ENCODE assay signal across 10 cellular contexts in the genomic region with DNA sequence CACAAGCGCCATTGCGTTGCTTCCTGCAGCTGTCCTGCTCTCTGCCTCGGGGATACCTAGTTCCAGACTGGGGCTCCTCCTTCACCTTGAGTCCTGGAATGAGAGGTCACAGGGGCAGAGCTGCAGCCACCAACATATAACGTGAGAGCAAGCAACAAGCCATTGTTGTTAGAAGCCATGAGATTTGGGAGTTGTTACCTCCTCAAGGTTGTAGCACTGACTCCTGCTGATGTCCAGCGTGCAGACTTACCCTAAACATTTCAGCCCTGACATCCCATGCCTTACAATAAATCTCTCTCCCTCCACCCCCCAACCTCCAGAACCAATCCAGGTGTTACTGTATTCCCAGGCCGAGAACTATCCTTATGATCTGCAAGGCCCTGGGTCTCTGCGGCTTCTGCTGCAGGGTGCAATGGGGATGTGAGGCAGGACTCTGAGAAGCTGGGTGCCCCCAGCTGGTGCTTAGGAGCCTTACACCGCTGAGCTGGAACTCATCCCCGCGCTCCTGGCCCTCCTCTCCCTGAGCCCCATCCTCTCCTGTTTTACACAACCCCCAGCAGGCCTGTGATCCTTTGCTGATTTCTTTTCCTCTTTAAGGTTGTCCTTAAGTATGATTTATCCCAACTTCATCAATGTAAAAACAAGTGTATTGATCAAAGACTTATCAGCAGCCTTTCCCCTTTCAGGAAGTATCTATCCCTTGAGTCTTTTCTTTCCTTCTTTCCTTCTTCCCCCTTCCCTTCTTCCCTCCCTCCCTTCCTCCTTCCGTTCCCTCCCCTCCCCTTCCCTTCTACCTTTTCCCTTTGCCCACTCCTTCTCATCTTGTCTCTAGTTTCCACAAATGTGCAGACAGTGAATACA.
DNase-seq lines count a peak whose midpoint lies in the region; ATAC-seq and TF ChIP-seq lines count a peak whose summit lies in the region.
"Had no signal": no experiment of that assay in that cellular context is flagged by ENCODE, and none has a peak within 500 bp of the region (broad histone marks: within the 10 kb centered on the region; RNA-seq: fewer than 3 reads in every experiment).

No MANE protein-coding gene starts in this region.

- no peak overlapping the region for H2BK5ac ChIP-seq in mesendoderm (ENCODE audit: low read length)

- H3K9me3 Mint-ChIP-seq in activated T-helper 1 cell treated with anti-CD3 and anti-CD28 coated beads, Interleukin-12 subunit alpha, Interleukin-12 subunit beta, Interleukin-2, Interleukin-4 antibody, amounts not matched to agents 30 ng/mL and 10 ng/mL and 1 ng/mL, durations not matched to agents 14 hours and 24 hours and 36 hours = no peaks in the 10 kb centered on the region
- H3K9me3 Mint-ChIP-seq: central memory CD8-positive, alpha-beta T cell had no signal

- H3K4me1 ChIP-seq in DND-41 (ENCODE audit: insufficient read depth, low read length) (no peaks in the 10 kb centered on the region), mesendoderm (ENCODE audit: control insufficient read depth, low read depth, low read length) (no peaks in the 10 kb centered on the region)

- DNase-seq in DND-41 (no peak), coronary artery (ENCODE audit: low spot score) (no peak), mesendoderm (peak; percentile 83), RKO (ENCODE audit: low spot score) (no peak), NCI-H524 treated with DMSO at 0.1 percent for 48 hours (lab: John Stamatoyannopoulos, UW) (no peak)
- no peak for DNase-seq in activated T-helper 1 cell treated with anti-CD3 and anti-CD28 coated beads, Interleukin-12 subunit alpha, Interleukin-12 subunit beta, Interleukin-2, Interleukin-4 antibody, amounts not matched to agents 30 ng/mL and 10 ng/mL and 1 ng/mL, durations not matched to agents 14 hours and 24 hours and 36 hours (ENCODE audit: low spot score)

- H3K9me3 ChIP-seq in DND-41 (ENCODE audit: insufficient read depth, low read length, severe bottlenecking) = no peaks in the 10 kb centered on the region

- H3K4me2 ChIP-seq in DND-41 (ENCODE audit: insufficient read depth, low read length) (no peak overlapping the region), mesendoderm (ENCODE audit: low read length) (no peak overlapping the region)

- TF ChIP-seq RAD21 in Ishikawa (IDR thresholded peaks at IDR 0.05; ENCODE audit: low read depth) = peak; percentile 70

- H3K23ac ChIP-seq in mesendoderm (ENCODE audit: low read length) = no peak overlapping the region

- H3K36me3 Mint-ChIP-seq in activated T-helper 1 cell treated with anti-CD3 and anti-CD28 coated beads, Interleukin-12 subunit alpha, Interleukin-12 subunit beta, Interleukin-2, Interleukin-4 antibody, amounts not matched to agents 30 ng/mL and 10 ng/mL and 1 ng/mL, durations not matched to agents 14 hours and 24 hours and 36 hours (ENCODE audit: low read depth) = no peaks in the 10 kb centered on the region

- H2BK120ac ChIP-seq in mesendoderm (ENCODE audit: low read depth, low read length) = no peak overlapping the region

- H3K36me3 ChIP-seq in DND-41 (ENCODE audit: insufficient read depth, low read length) (no peaks in the 10 kb centered on the region), mesendoderm (ENCODE audit: control insufficient read depth, insufficient read depth, low read length) (no peaks in the 10 kb centered on the region)

- no peak overlapping the region for H3K18ac ChIP-seq in mesendoderm (ENCODE audit: low read length)

- H3K27ac ChIP-seq in DND-41 (ENCODE audit: low read length) (no peak overlapping the region), coronary artery (no peak overlapping the region), mesendoderm (ENCODE audit: low read depth, low read length) (no peak overlapping the region)
- H3K27ac ChIP-seq: RWPE1 had no signal

- H3K27me3 ChIP-seq in DND-41 (ENCODE audit: insufficient read depth, low read length, poor library complexity) = peaks cover 2% of the 10 kb centered on the region
- no peaks in the 10 kb centered on the region for H3K27me3 ChIP-seq in mesendoderm (ENCODE audit: insufficient read depth, low read length, poor library complexity)

- no peak overlapping the region for H4K8ac ChIP-seq in mesendoderm (ENCODE audit: low read depth, low read length)

- H4K5ac ChIP-seq in mesendoderm (ENCODE audit: low read length) = no peak overlapping the region

- no peak overlapping the region for H3K4me3 ChIP-seq in DND-41 (ENCODE audit: low read depth in 1 of 2, low read length in 2 of 2)
- no peak overlapping the region for H3K4me3 ChIP-seq in coronary artery
- no peak overlapping the region for H3K4me3 ChIP-seq in mesendoderm (ENCODE audit: low read length)

- no peaks in the 10 kb centered on the region for H3K79me1 ChIP-seq in mesendoderm (ENCODE audit: low read length)

- intact Hi-C loops in activated T-helper 1 cell treated with anti-CD3 and anti-CD28 coated beads, Interleukin-12 subunit alpha, Interleukin-12 subunit beta, Interleukin-2, Interleukin-4 antibody, amounts not matched to agents 30 ng/mL and 10 ng/mL and 1 ng/mL, durations not matched to agents 14 hours and 24 hours and 36 hours (cut with micrococcal nuclease) = no loop called here

- H3K27me3 Mint-ChIP-seq in activated T-helper 1 cell treated with anti-CD3 and anti-CD28 coated beads, Interleukin-12 subunit alpha, Interleukin-12 subunit beta, Interleukin-2, Interleukin-4 antibody, amounts not matched to agents 30 ng/mL and 10 ng/mL and 1 ng/mL, durations not matched to agents 14 hours and 24 hours and 36 hours (ENCODE audit: insufficient read depth) = peaks cover 7% of the 10 kb centered on the region

- no peak overlapping the region for H2AK5ac ChIP-seq in mesendoderm (ENCODE audit: low read length)

- H2AFZ ChIP-seq in DND-41 (ENCODE audit: low read depth, low read length) = no peak overlapping the region

- no peaks in the 10 kb centered on the region for H4K20me1 ChIP-seq in DND-41 (ENCODE audit: insufficient read depth, low read length)

- no CpG with 5 or more reads among the region's 11 CpGs for WGBS in mesendoderm (ENCODE audit: extremely low coverage, insufficient coverage, low lambda C conversion rate)

- ATAC-seq in DND-41 (ENCODE audit: insufficient read depth, low read depth) (no peak), HG02623 (IDR thresholded peaks at IDR 0.05; ENCODE audit: unreplicated experiment) (no peak)

- H2BK15ac ChIP-seq in mesendoderm (replicated peaks; ENCODE audit: low read depth) = no peak overlapping the region

- no peak for TF ChIP-seq EP300 in Ishikawa (IDR thresholded peaks at IDR 0.05; ENCODE audit: borderline replicate concordance)

- no peak overlapping the region for H3K4ac ChIP-seq in mesendoderm (ENCODE audit: low read depth, low read length)

- peak; percentile 38 for TF ChIP-seq CTCF in DND-41 (IDR thresholded peaks at IDR 0.05; ENCODE audit: borderline replicate concordance, extremely low read depth, low read length, poor library complexity, severe bottlenecking)
- peak; percentile 16 for TF ChIP-seq CTCF in coronary artery (IDR thresholded peaks at IDR 0.05)

- no peak overlapping the region for H3K56ac ChIP-seq in mesendoderm (ENCODE audit: low read length)

- H3K9ac ChIP-seq in DND-41 (ENCODE audit: low read depth, low read length) = no peak overlapping the region
- no peak overlapping the region for H3K9ac ChIP-seq in mesendoderm (ENCODE audit: low read length)

- no peak overlapping the region for H3K27ac Mint-ChIP-seq in activated T-helper 1 cell treated with anti-CD3 and anti-CD28 coated beads, Interleukin-12 subunit alpha, Interleukin-12 subunit beta, Interleukin-2, Interleukin-4 antibody, amounts not matched to agents 30 ng/mL and 10 ng/mL and 1 ng/mL, durations not matched to agents 14 hours and 24 hours and 36 hours

- no peaks in the 10 kb centered on the region for H3K79me2 ChIP-seq in DND-41 (ENCODE audit: insufficient read depth, low read length)
- H3K79me2 ChIP-seq in mesendoderm (ENCODE audit: control insufficient read depth, insufficient read depth, low read length) = no peaks in the 10 kb centered on the region

- no peaks in the 10 kb centered on the region for H3K4me1 Mint-ChIP-seq in activated T-helper 1 cell treated with anti-CD3 and anti-CD28 coated beads, Interleukin-12 subunit alpha, Interleukin-12 subunit beta, Interleukin-2, Interleukin-4 antibody, amounts not matched to agents 30 ng/mL and 10 ng/mL and 1 ng/mL, durations not matched to agents 14 hours and 24 hours and 36 hours (ENCODE audit: low read depth)
- H3K4me1 Mint-ChIP-seq: central memory CD8-positive, alpha-beta T cell had no signal

- H3K4me3 Mint-ChIP-seq in activated T-helper 1 cell treated with anti-CD3 and anti-CD28 coated beads, Interleukin-12 subunit alpha, Interleukin-12 subunit beta, Interleukin-2, Interleukin-4 antibody, amounts not matched to agents 30 ng/mL and 10 ng/mL and 1 ng/mL, durations not matched to agents 14 hours and 24 hours and 36 hours = no peak overlapping the region
- H3K4me3 Mint-ChIP-seq: central memory CD8-positive, alpha-beta T cell had no signal

TF ChIP-seq in Ishikawa, 13 proteins besides CTCF, POLR2A, EP300 and RAD21:
- TF ChIP-seq FOXM1 (IDR thresholded peaks at IDR 0.05; ENCODE audit: borderline replicate concordance, low read depth) = no peak
TF ChIP-seq in Ishikawa: peak in this region for 0.
